In genomic region chr17:40559954-40560591, GRCh38 we compare ENCODE assay signal across 8 cellular contexts. TPM values are rescaled to one million over a fixed set of nuclear protein-coding genes. Genes with fewer than 3 reads are reported as not detected.
DNase-seq lines count a peak whose midpoint lies in the region; ATAC-seq, FAIRE-seq and TF ChIP-seq lines count a peak whose summit lies in the region.

No MANE protein-coding gene starts in this region.

- peak; percentile 97 for TF ChIP-seq CTCF in endothelial cell of umbilical vein (IDR thresholded peaks at IDR 0.05; ENCODE audit: extremely low read depth in 1 of 2, insufficient read depth in 1 of 2, low read depth in 1 of 2, low read length in 2 of 2)

- peak; percentile 99 for FAIRE-seq in endothelial cell of umbilical vein (lab: Jason Lieb, UNC)

- peaks cover 18% of the 10 kb centered on the region for H3K4me1 ChIP-seq in endothelial cell of umbilical vein (ENCODE audit: control insufficient read depth, extremely low read depth, insufficient read depth, low read length)

- H3K9ac ChIP-seq in endothelial cell of umbilical vein (replicated peaks; ENCODE audit: extremely low read depth, insufficient read depth, low read length) = no peak overlapping the region

- intact Hi-C loops in endothelial cell of umbilical vein (cut with micrococcal nuclease) = loop anchor here (1.0 kb wide), 6 partner anchors 22 to 202 kb away; no protein-coding TSS in a partner anchor

- no peak overlapping the region for H3K4me3 ChIP-seq in endothelial cell of umbilical vein (replicated peaks in 1 of 3; ENCODE audit: insufficient read depth in 1 of 3, low read depth in 1 of 3, low read length in 3 of 3)

- TF ChIP-seq POLR2A in endothelial cell of umbilical vein (IDR thresholded peaks at IDR 0.05; ENCODE audit: low read depth, low read length) = no peak

- DNase-seq in DMS79 treated with DMSO at 0.1 percent for 48 hours (lab: John Stamatoyannopoulos, UW) = peak; percentile 88
- peak in 66 of 76 experiments; percentile 6 to 83 (median 58) for DNase-seq in HUDEP-2 (lab: John Stamatoyannopoulos, UW; ENCODE audit: unreplicated experiment in 76 of 76)
- DNase-seq in NOMO-1 treated with DMSO at 0.1 percent for 48 hours (lab: John Stamatoyannopoulos, UW; ENCODE audit: unreplicated experiment) = peak; percentile 72
- peak; percentile 80 for DNase-seq in activated T-cell treated with anti-CD3 and anti-CD28 coated beads for 1 hour (ENCODE audit: low read depth)
- peak; percentile 88 for DNase-seq in endothelial cell of umbilical vein (ENCODE audit: low read depth, low spot score)
- peak; percentile 82 for DNase-seq in midbrain (lab: John Stamatoyannopoulos, UW)
- DNase-seq in stimulated activated CD8-positive, alpha-beta memory T cell treated with anti-CD3 and anti-CD28 coated beads, Interleukin-15, amount 100 ng/mL, for 4 hours (ENCODE audit: low read depth in 2 of 2) = peak; percentile 56 to 61

- peaks cover 15 to 27% of the 10 kb centered on the region in 2 experiments for H3K27me3 ChIP-seq in endothelial cell of umbilical vein (ENCODE audit: control insufficient read depth in 2 of 2, insufficient read depth in 2 of 2, low read length in 2 of 2)

- H3K36me3 ChIP-seq in endothelial cell of umbilical vein (ENCODE audit: control insufficient read depth in 2 of 2, extremely low read depth in 1 of 2, insufficient read depth in 2 of 2, low read length in 2 of 2) = no peaks in the 10 kb centered on the region

- no peak overlapping the region for H2AFZ ChIP-seq in endothelial cell of umbilical vein (ENCODE audit: low read depth, low read length)

- H3K9me1 ChIP-seq in endothelial cell of umbilical vein (replicated peaks; ENCODE audit: control insufficient read depth, extremely low read depth, insufficient read depth, low read length) = no peaks in the 10 kb centered on the region

- H3K4me2 ChIP-seq in endothelial cell of umbilical vein (ENCODE audit: insufficient read depth, low read length) = no peak overlapping the region

- no peaks in the 10 kb centered on the region for H3K79me2 ChIP-seq in endothelial cell of umbilical vein (ENCODE audit: control insufficient read depth, insufficient read depth, low read length)

- BruUV-seq in endothelial cell of umbilical vein (replicated peaks; lab: Mats Ljungman, UMichigan) = no TSS peak

- CTCF ChIA-PET in endothelial cell of umbilical vein (lab: Charles Lee) = interaction anchor here (0.6 to 12.3 kb wide), 51 partner anchors 9 to 356 kb away, joined by 3 to 304 read pairs (median 4); partner anchors contain the start of genes GJD3, TNS4 and TOP2A

- H4K20me1 ChIP-seq in endothelial cell of umbilical vein (replicated peaks; ENCODE audit: control insufficient read depth, extremely low read depth, insufficient read depth, low read length) = no peaks in the 10 kb centered on the region

- H3K27ac ChIP-seq in endothelial cell of umbilical vein (ENCODE audit: insufficient read depth, low read depth, low read length) = no peak overlapping the region

- no peak for ATAC-seq in GM18498 (IDR thresholded peaks at IDR 0.05; ENCODE audit: unreplicated experiment)

- POLR2A ChIA-PET in endothelial cell of umbilical vein (lab: Charles Lee) = no interaction called here

- no peaks in the 10 kb centered on the region for H3K9me3 ChIP-seq in endothelial cell of umbilical vein (replicated peaks; ENCODE audit: control insufficient read depth, insufficient read depth, low read length)

- dilution Hi-C loops in endothelial cell of umbilical vein (cut with MboI; ENCODE audit: extremely low pct_ligation_motif_present, low sequenced_read_pairs) = no loop called here

TF ChIP-seq in endothelial cell of umbilical vein, 7 proteins besides CTCF, POLR2A, EP300 and RAD21:
- no peak for TF ChIP-seq POLR2AphosphoS5 (IDR thresholded peaks at IDR 0.05; ENCODE audit: insufficient read depth, low read depth, low read length)
- TF ChIP-seq EZH2 (IDR thresholded peaks at IDR 0.05; ENCODE audit: borderline replicate concordance, low read depth, low read length, severe bottlenecking) = no peak
- TF ChIP-seq MAX (IDR thresholded peaks at IDR 0.05; ENCODE audit: insufficient read depth, insufficient read length) = no peak
- no peak for TF ChIP-seq GATA2 (IDR thresholded peaks at IDR 0.05; ENCODE audit: insufficient read depth, insufficient read length, low read depth, low read length)
- TF ChIP-seq JUN (IDR thresholded peaks at IDR 0.05; ENCODE audit: borderline replicate concordance, insufficient read depth, insufficient read length, low read depth) = no peak
- TF ChIP-seq MYC (IDR thresholded peaks at IDR 0.05; ENCODE audit: low read depth, low read length) = no peak
- no peak for TF ChIP-seq FOS (IDR thresholded peaks at IDR 0.05; ENCODE audit: borderline replicate concordance, insufficient read depth, low read length)

RNA-seq across cellular contexts. Expression of gene CCR7, which starts 5.2 kb away (rescaled TPM):
- total RNA-seq in endothelial cell of umbilical vein = 0.30 TPM in 1 of 2 replicates, not detected in the other
- polyA plus RNA-seq in endothelial cell of umbilical vein = 0.18 and 0.25 TPM in 2 replicates
- polyA plus RNA-seq in endothelial cell of umbilical vein (2011; cell fraction: cytosol; rRNA removed) = 0.04 TPM in 1 of 2 replicates, not detected in the other
- polyA plus RNA-seq in endothelial cell of umbilical vein (2011; cell fraction: nucleus; rRNA removed) = 0.14 TPM in 1 of 2 replicates, not detected in the other
- polyA plus RNA-seq in endothelial cell of umbilical vein (2012) = not detected in 2 replicates
- polyA minus RNA-seq in endothelial cell of umbilical vein = 0.62 TPM in 1 of 2 replicates, not detected in the other
- polyA minus RNA-seq in endothelial cell of umbilical vein (2011; cell fraction: cytosol; rRNA and poly(A)+ RNA removed) = not detected
- not detected in 2 replicates for polyA minus RNA-seq in endothelial cell of umbilical vein (2011; cell fraction: nucleus; rRNA and poly(A)+ RNA removed)

RNA-seq across cellular contexts. Expression of gene TNS4, which starts 58.6 kb away (rescaled TPM):
- total RNA-seq in endothelial cell of umbilical vein = not detected in 2 replicates
- not detected in 2 replicates for polyA plus RNA-seq in endothelial cell of umbilical vein
- polyA plus RNA-seq in endothelial cell of umbilical vein (2011; cell fraction: cytosol; rRNA removed) = not detected in 2 replicates
- polyA plus RNA-seq in endothelial cell of umbilical vein (2011; cell fraction: nucleus; rRNA removed) = not detected in 2 replicates
- polyA plus RNA-seq in endothelial cell of umbilical vein (2012) = not detected in 2 replicates
- polyA minus RNA-seq in endothelial cell of umbilical vein = not detected in 2 replicates
- 10.8 TPM for polyA minus RNA-seq in endothelial cell of umbilical vein (2011; cell fraction: cytosol; rRNA and poly(A)+ RNA removed)
- not detected in 2 replicates for polyA minus RNA-seq in endothelial cell of umbilical vein (2011; cell fraction: nucleus; rRNA and poly(A)+ RNA removed)
